Comparison of ENCODE assay signal across 32 cellular contexts in the genomic region with DNA sequence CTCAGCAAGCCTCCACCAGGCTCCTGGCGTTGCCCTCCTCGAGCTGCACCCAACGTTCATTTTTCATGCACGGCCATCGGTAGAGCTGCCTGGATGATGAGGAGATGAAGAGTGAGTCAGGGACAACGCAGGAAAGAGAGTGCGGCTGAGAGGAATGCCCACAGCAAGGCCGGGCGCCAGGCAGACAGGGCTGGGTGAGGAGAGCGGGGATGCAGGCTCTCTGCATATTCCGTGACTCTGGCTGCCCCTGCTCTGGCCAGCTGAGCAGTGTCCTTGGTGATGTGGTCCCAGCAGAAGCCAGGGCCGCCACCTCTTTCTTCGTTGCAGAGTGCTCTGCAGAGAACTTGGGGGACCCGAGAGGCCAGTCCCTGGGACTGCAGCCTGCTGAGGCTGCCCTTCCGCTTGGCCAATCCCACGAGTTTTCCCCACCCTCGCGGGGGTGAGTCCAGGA. TPM values are rescaled to one million over a fixed set of nuclear protein-coding genes. Genes with fewer than 3 reads are reported as not detected.
A peak's percentile ranks its signal among the peaks of the same experiment; 100 is the strongest.
DNase-seq lines count a peak whose midpoint lies in the region; ATAC-seq and TF ChIP-seq lines count a peak whose summit lies in the region.
"Had no signal": no experiment of that assay in that cellular context is flagged by ENCODE, and none has a peak within 500 bp of the region (broad histone marks: within the 10 kb centered on the region; RNA-seq: fewer than 3 reads in every experiment).

No MANE protein-coding gene starts in this region.

- H4K91ac ChIP-seq in mesenchymal stem cell (ENCODE audit: low read length) = peak overlapping the region; percentile 31

- no peak overlapping the region for H3K4me3 Mint-ChIP-seq in natural killer cell treated with Interleukin-12 subunit alpha and Interleukin-12 subunit beta and Interleukin-15 and Interleukin-18, amount 100 ng/mL, for 72 hours
- H3K4me3 Mint-ChIP-seq: activated CD4-positive, alpha-beta T cell treated with anti-CD3 and anti-CD28 coated beads for 36 hours; activated CD8-positive, alpha-beta T cell treated with anti-CD3 and anti-CD28 coated beads for 36 hours; activated naive CD4-positive, alpha-beta T cell treated with anti-CD3 and anti-CD28 coated beads for 36 hours; T-helper 17 cell had no signal

- 73% methylated on average over 12 of the region's 18 CpGs for WGBS in SK-N-SH (ENCODE audit: low lambda C conversion rate)
- 92% methylated on average over 18 of the region's 18 CpGs for WGBS in mesenchymal stem cell

- H3K4me1 Mint-ChIP-seq in natural killer cell treated with Interleukin-12 subunit alpha and Interleukin-12 subunit beta and Interleukin-15 and Interleukin-18, amount 100 ng/mL, for 72 hours (ENCODE audit: low read depth in 2 of 2) = peaks cover 4 to 6% of the 10 kb centered on the region in 2 donors
- H3K4me1 Mint-ChIP-seq: activated CD4-positive, alpha-beta T cell treated with anti-CD3 and anti-CD28 coated beads for 36 hours had no signal

- no peaks in the 10 kb centered on the region for H4K20me1 ChIP-seq in SK-N-SH (ENCODE audit: insufficient read depth)

- H2AFZ ChIP-seq in SK-N-SH (ENCODE audit: low read depth) (no peak overlapping the region), mesenchymal stem cell (ENCODE audit: low read depth, low read length) (no peak overlapping the region)

- no peak overlapping the region for H3K4ac ChIP-seq in mesenchymal stem cell (ENCODE audit: low read depth in 1 of 2, low read length in 2 of 2)

- H2BK120ac ChIP-seq in mesenchymal stem cell (ENCODE audit: low read depth, low read length) = no peak overlapping the region

- H3K36me3 ChIP-seq in SK-N-SH (replicated peaks in 1 of 2; ENCODE audit: control insufficient read depth in 1 of 2, insufficient read depth in 2 of 2, low read length in 1 of 2) (no peaks in the 10 kb centered on the region), mesenchymal stem cell (ENCODE audit: control insufficient read depth in 1 of 2, insufficient read depth in 2 of 2, low read depth in 1 of 2, low read length in 2 of 2) (no peaks in the 10 kb centered on the region)
- H3K36me3 ChIP-seq: neutrophil, prostate gland, right lobe of liver, upper lobe of left lung had no signal

- no peaks in the 10 kb centered on the region for H3K79me1 ChIP-seq in mesenchymal stem cell (replicated peaks; ENCODE audit: low read length, poor library complexity, severe bottlenecking)

- no peak for DNase-seq in SK-N-SH
- peak; percentile 63 for DNase-seq in astrocyte of the spinal cord (ENCODE audit: low read depth, low spot score)
- no peak for DNase-seq in mesenchymal stem cell
- no peak for DNase-seq in stimulated activated naive CD4-positive, alpha-beta T cell (lab: John Stamatoyannopoulos, UW)
- no peak for DNase-seq in sciatic nerve (ENCODE audit: low spot score)
- DNase-seq in natural killer cell treated with Interleukin-12 subunit alpha and Interleukin-12 subunit beta and Interleukin-15 and Interleukin-18, amount 100 ng/mL, for 72 hours (ENCODE audit: low spot score) = no peak
- DNase-seq: activated CD4-positive, alpha-beta T cell treated with anti-CD3 and anti-CD28 coated beads for 36 hours; activated CD8-positive, alpha-beta memory T cell treated with anti-CD3 and anti-CD28 coated beads, Interleukin-2, amount 50 U/mL, for 48 hours; activated CD8-positive, alpha-beta T cell treated with anti-CD3 and anti-CD28 coated beads for 36 hours; activated naive CD4-positive, alpha-beta T cell treated with anti-CD3 and anti-CD28 coated beads for 36 hours; Caco-2; DMS79; effector CD4-positive, alpha-beta T cell; GF-D8; glutamatergic neuron; IMR-90; NCI-H1092; NCI-H1694 treated with DMSO at 0.1 percent for 48 hours; NCI-H510A; right lobe of liver; stimulated activated CD4-positive, alpha-beta T cell treated with anti-CD3 and anti-CD28 coated beads, Interleukin-4, amount 100 ng/mL, for 4 hours; T-helper 17 cell had no signal

- H4K8ac ChIP-seq in mesenchymal stem cell (ENCODE audit: low read length) = no peak overlapping the region

- no peak for TF ChIP-seq EP300 in SK-N-SH (IDR thresholded peaks at IDR 0.05; ENCODE audit: borderline replicate concordance in 1 of 2, low read depth in 1 of 2, low read length in 1 of 2)

- H3F3A ChIP-seq in SK-N-SH (replicated peaks; ENCODE audit: insufficient read depth) = no peaks in the 10 kb centered on the region

- no peak for TF ChIP-seq RAD21 in SK-N-SH (IDR thresholded peaks at IDR 0.05; ENCODE audit: low read length)

- H3K4me1 ChIP-seq in SK-N-SH (ENCODE audit: control insufficient read depth in 1 of 2, insufficient read depth in 2 of 2, low read depth in 1 of 2, low read length in 1 of 2) (no peaks in the 10 kb centered on the region; a peak in 1 of 4 replicates), mesenchymal stem cell (ENCODE audit: control insufficient read depth, insufficient read depth, low read depth, low read length) (peaks cover 14% of the 10 kb centered on the region)
- H3K4me1 ChIP-seq: prostate gland, right lobe of liver had no signal

- no peak overlapping the region for H3K4me2 ChIP-seq in SK-N-SH
- no peak overlapping the region for H3K4me2 ChIP-seq in mesenchymal stem cell (ENCODE audit: low read length, poor library complexity, severe bottlenecking)

- H3K79me2 ChIP-seq in SK-N-SH (ENCODE audit: insufficient read depth) = no peaks in the 10 kb centered on the region

- no peaks in the 10 kb centered on the region for H3K9me2 ChIP-seq in SK-N-SH

- H3K27me3 ChIP-seq in SK-N-SH (ENCODE audit: insufficient read depth) = no peaks in the 10 kb centered on the region
- no peaks in the 10 kb centered on the region for H3K27me3 ChIP-seq in mesenchymal stem cell (ENCODE audit: control insufficient read depth in 1 of 2, insufficient read depth in 1 of 2, low read length in 2 of 2)
- H3K27me3 ChIP-seq: neutrophil, right lobe of liver, upper lobe of left lung had no signal

- no peak overlapping the region for H3K27ac Mint-ChIP-seq in natural killer cell treated with Interleukin-12 subunit alpha and Interleukin-12 subunit beta and Interleukin-15 and Interleukin-18, amount 100 ng/mL, for 72 hours
- H3K27ac Mint-ChIP-seq: activated CD4-positive, alpha-beta T cell treated with anti-CD3 and anti-CD28 coated beads for 36 hours; activated CD8-positive, alpha-beta T cell treated with anti-CD3 and anti-CD28 coated beads for 36 hours; activated naive CD4-positive, alpha-beta T cell treated with anti-CD3 and anti-CD28 coated beads for 36 hours; T-helper 17 cell had no signal

- no peak overlapping the region for H3K27ac ChIP-seq in SK-N-SH (ENCODE audit: low read depth in 2 of 2, low read length in 1 of 2)
- no peak overlapping the region for H3K27ac ChIP-seq in mesenchymal stem cell (ENCODE audit: low read length, poor library complexity, severe bottlenecking)
- H3K27ac ChIP-seq: 22Rv1, C4-2B, neutrophil, prostate gland, right lobe of liver, SK-N-MC, upper lobe of left lung had no signal

- POLR2A ChIA-PET in SK-N-SH (lab: Yijun Ruan, JAX) = no interaction called here

- H2BK5ac ChIP-seq in mesenchymal stem cell (ENCODE audit: low read depth, low read length, poor library complexity, severe bottlenecking) = no peak overlapping the region

- no peaks in the 10 kb centered on the region for H3K36me3 Mint-ChIP-seq in natural killer cell treated with Interleukin-12 subunit alpha and Interleukin-12 subunit beta and Interleukin-15 and Interleukin-18, amount 100 ng/mL, for 72 hours

- no peak overlapping the region for H3K4me3 ChIP-seq in SK-N-SH (ENCODE audit: low read depth in 2 of 2, low read length in 1 of 2)
- H3K4me3 ChIP-seq in astrocyte of the spinal cord (ENCODE audit: low read depth, low read length) = no peak overlapping the region
- H3K4me3 ChIP-seq in mesenchymal stem cell (ENCODE audit: insufficient read depth in 1 of 2, low read depth in 1 of 2, low read length in 2 of 2) = peak overlapping the region in 1 of 2 experiments; percentile 50
- H3K4me3 ChIP-seq: prostate gland, right lobe of liver, SK-N-MC, upper lobe of left lung had no signal

- CTCF ChIA-PET in SK-N-SH (lab: Yijun Ruan, JAX) = interaction anchor here (0.6 to 1.2 kb wide), 3 partner anchors 36 to 90 kb away, joined by 3 read pairs; no protein-coding TSS in a partner anchor

- H3K9me3 Mint-ChIP-seq in natural killer cell treated with Interleukin-12 subunit alpha and Interleukin-12 subunit beta and Interleukin-15 and Interleukin-18, amount 100 ng/mL, for 72 hours = no peaks in the 10 kb centered on the region
- H3K9me3 Mint-ChIP-seq: activated CD8-positive, alpha-beta T cell treated with anti-CD3 and anti-CD28 coated beads for 36 hours; activated naive CD4-positive, alpha-beta T cell treated with anti-CD3 and anti-CD28 coated beads for 36 hours had no signal

- H3K9ac ChIP-seq in SK-N-SH (no peak overlapping the region), mesenchymal stem cell (ENCODE audit: low read length) (peak overlapping the region; percentile 82)

- in situ Hi-C loops in astrocyte of the spinal cord (cut with HindIII; ENCODE audit: low sequenced_read_pairs) = no loop called here

- H2BK12ac ChIP-seq in mesenchymal stem cell (ENCODE audit: low read length in 2 of 2) = no peak overlapping the region

- H3K27me3 Mint-ChIP-seq in natural killer cell treated with Interleukin-12 subunit alpha and Interleukin-12 subunit beta and Interleukin-15 and Interleukin-18, amount 100 ng/mL, for 72 hours = peaks cover 12 to 14% of the 10 kb centered on the region in 2 donors
- H3K27me3 Mint-ChIP-seq: activated CD4-positive, alpha-beta T cell treated with anti-CD3 and anti-CD28 coated beads for 36 hours; activated CD8-positive, alpha-beta T cell treated with anti-CD3 and anti-CD28 coated beads for 36 hours had no signal

- H3K23ac ChIP-seq in mesenchymal stem cell (ENCODE audit: low read length in 2 of 2) = no peak overlapping the region

- TF ChIP-seq CTCF in SK-N-SH (IDR thresholded peaks at IDR 0.05) = no peak
- no peak for TF ChIP-seq CTCF in astrocyte of the spinal cord (IDR thresholded peaks at IDR 0.05; ENCODE audit: low read depth, low read length)

- no peak overlapping the region for H2AK5ac ChIP-seq in mesenchymal stem cell (ENCODE audit: low read length, severe bottlenecking)

- no peak overlapping the region for H3K14ac ChIP-seq in mesenchymal stem cell (ENCODE audit: low read length in 2 of 2)

- H3K9me3 ChIP-seq in SK-N-SH = no peaks in the 10 kb centered on the region
- H3K9me3 ChIP-seq in mesenchymal stem cell (ENCODE audit: control insufficient read depth, low read length) = no peaks in the 10 kb centered on the region
- H3K9me3 ChIP-seq: Caco-2, neutrophil, prostate gland, right lobe of liver, upper lobe of left lung had no signal

- H2BK15ac ChIP-seq in mesenchymal stem cell (ENCODE audit: low read depth, poor library complexity, severe bottlenecking) = no peak overlapping the region

- H3K18ac ChIP-seq in mesenchymal stem cell (ENCODE audit: low read depth in 1 of 2, low read length in 2 of 2) = no peak overlapping the region

- intact Hi-C loops in sciatic nerve (cut with DNase I) = no loop called here

- ATAC-seq in SK-N-SH treated with all-trans-retinoic acid at 6 μM for 48 hours (peak; percentile 60), sciatic nerve (no peak), HG02973 (IDR thresholded peaks at IDR 0.05; ENCODE audit: unreplicated experiment) (no peak)
- ATAC-seq in natural killer cell treated with Interleukin-12 subunit alpha and Interleukin-12 subunit beta and Interleukin-15 and Interleukin-18, amount 100 ng/mL, for 72 hours = no peak
- ATAC-seq: activated CD4-positive, alpha-beta T cell treated with anti-CD3 and anti-CD28 coated beads for 36 hours; activated CD8-positive, alpha-beta T cell treated with anti-CD3 and anti-CD28 coated beads for 36 hours; left lobe of liver; right lobe of liver; T-helper 17 cell had no signal

RNA-seq across cellular contexts. Expression of a gene that starts 10.8 kb away (rescaled TPM):
- polyA plus RNA-seq in SK-N-SH (2012; rRNA removed) = not detected in 2 replicates
- not detected in 2 replicates for polyA plus RNA-seq in SK-N-SH (2012; cell fraction: cytosol; rRNA removed)
- not detected in 2 replicates for polyA plus RNA-seq in SK-N-SH (2012; cell fraction: nucleus; rRNA removed)
- polyA plus RNA-seq in mesenchymal stem cell (2013, experiment 1 of 2) = 0.07 TPM
- polyA plus RNA-seq in mesenchymal stem cell (2013, experiment 2 of 2) = 0.07 TPM
- not detected for total RNA-seq in sciatic nerve
- total RNA-seq in natural killer cell treated with Interleukin-12 subunit alpha and Interleukin-12 subunit beta and Interleukin-15 and Interleukin-18, amount 100 ng/mL, for 72 hours = not detected
- total RNA-seq: activated CD4-positive, alpha-beta T cell treated with anti-CD3 and anti-CD28 coated beads for 36 hours; activated CD8-positive, alpha-beta T cell treated with anti-CD3 and anti-CD28 coated beads for 36 hours; activated naive CD4-positive, alpha-beta T cell treated with anti-CD3 and anti-CD28 coated beads for 36 hours; IMR-90; myocyte had no signal
